ENCODE assay signal across 1 cellular context in genomic region chr20:33408716-33409654, GRCh38.
TF ChIP-seq lines count a peak whose summit lies in the region.

No MANE protein-coding gene starts in this region.

TF ChIP-seq in HEK293, 187 proteins besides CTCF, POLR2A, EP300 and RAD21 (continued from another document):
- TF ChIP-seq PRDM2 (tag by site-specific recombination; IDR thresholded peaks at IDR 0.05; ENCODE audit: borderline replicate concordance) (no peak), ZFP37 (tag by site-specific recombination; IDR thresholded peaks at IDR 0.05) (no peak), KLF1 (tag by site-specific recombination; IDR thresholded peaks at IDR 0.05) (0 out of 2 replicates have a peak, but pooled peaks have one; percentile 17)
